In genomic region chr9:93640027-93640426, GRCh38 we compare ENCODE assay signal across 25 cellular contexts.
"Had no signal": no experiment of that assay in that cellular context is flagged by ENCODE, and none has a peak within 500 bp of the region (broad histone marks: within the 10 kb centered on the region; RNA-seq: fewer than 3 reads in every experiment).

No MANE protein-coding gene starts in this region.

- H3K27ac ChIP-seq: colonic mucosa, coronary artery, dorsolateral prefrontal cortex, epithelial cell of prostate, esophagus muscularis mucosa, esophagus squamous epithelium, foreskin keratinocyte, gastrocnemius medialis, gastroesophageal sphincter, heart left ventricle, heart right ventricle, hepatocyte had no signal

- DNase-seq: colonic mucosa; cortex of kidney; dermis blood vessel endothelial cell; effector CD4-positive, alpha-beta T cell; effector CD8-positive, alpha-beta T cell; effector memory CD4-positive, alpha-beta T cell; effector memory CD8-positive, alpha-beta T cell; endodermal cell; erythroblast; esophagus squamous epithelium; foreskin fibroblast; foreskin keratinocyte; foreskin melanocyte; gastrocnemius medialis; glutamatergic neuron; heart right ventricle had no signal

- ATAC-seq: effector memory CD8-positive, alpha-beta T cell; esophagus mucosa; foreskin keratinocyte; gastrocnemius medialis; gastroesophageal sphincter; heart left ventricle; heart right ventricle had no signal

- H3K4me1 ChIP-seq: colonic mucosa, esophagus squamous epithelium, foreskin keratinocyte had no signal

- H3K4me3 Mint-ChIP-seq: dendritic cell treated with granulocyte-macrophage colony-stimulating factor and Interleukin-4, amounts not matched to agents 40 ng/mL and 50 ng/mL, for 4 days; effector memory CD8-positive, alpha-beta T cell; endodermal cell had no signal

- H3K4me1 Mint-ChIP-seq: endodermal cell had no signal

- H3K27ac Mint-ChIP-seq: dendritic cell treated with granulocyte-macrophage colony-stimulating factor and Interleukin-4, amounts not matched to agents 40 ng/mL and 50 ng/mL, for 4 days; effector memory CD8-positive, alpha-beta T cell; endodermal cell had no signal

- H3K27me3 Mint-ChIP-seq: dendritic cell treated with granulocyte-macrophage colony-stimulating factor and Interleukin-4, amounts not matched to agents 40 ng/mL and 50 ng/mL, for 4 days; effector memory CD8-positive, alpha-beta T cell had no signal

- H3K4me3 ChIP-seq: colonic mucosa, coronary artery, dorsolateral prefrontal cortex, esophagus muscularis mucosa, esophagus squamous epithelium, gastrocnemius medialis, gastroesophageal sphincter, heart left ventricle, heart right ventricle, hepatocyte had no signal

- H3K9me3 ChIP-seq: colonic mucosa, gastrocnemius medialis had no signal

- H3K36me3 ChIP-seq: colonic mucosa had no signal
